Comparison of ENCODE assay signal across 2 cellular contexts in the genomic region with DNA sequence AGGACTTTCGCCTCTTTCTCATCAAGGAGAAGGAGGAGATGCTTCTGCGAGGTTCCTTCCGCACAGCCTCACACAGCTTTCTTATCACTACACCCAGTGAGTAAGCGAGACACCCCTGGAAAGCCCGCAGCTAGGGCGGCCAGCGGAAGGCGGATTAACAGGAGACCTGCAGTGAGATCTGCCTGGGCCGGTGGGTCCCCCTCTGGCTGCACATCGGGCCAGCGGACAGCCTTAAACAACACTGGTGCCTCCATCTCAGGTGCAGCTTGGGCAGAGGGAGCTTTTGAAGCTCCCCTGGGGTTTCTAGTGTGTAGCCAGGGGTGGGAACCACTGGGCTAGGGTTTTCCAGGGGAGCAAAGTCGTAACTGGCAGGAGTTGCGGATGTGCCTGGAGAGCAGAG.
TF ChIP-seq lines count a peak whose summit lies in the region.

No MANE protein-coding gene starts in this region.

TF ChIP-seq in HEK293, 187 proteins besides CTCF, POLR2A, EP300 and RAD21:
- TF ChIP-seq MYNN (tag by site-specific recombination; IDR thresholded peaks at IDR 0.05; ENCODE audit: borderline replicate concordance) (no peak), ZIC2 (tag by site-specific recombination; IDR thresholded peaks at IDR 0.05) (peak; percentile 76)

TF ChIP-seq in K562, 482 proteins besides CTCF, POLR2A, EP300 and RAD21:
- no peak for TF ChIP-seq DACH1 (IDR thresholded peaks at IDR 0.05; ENCODE audit: partially characterized antibody)
- TF ChIP-seq, protein P1, sequence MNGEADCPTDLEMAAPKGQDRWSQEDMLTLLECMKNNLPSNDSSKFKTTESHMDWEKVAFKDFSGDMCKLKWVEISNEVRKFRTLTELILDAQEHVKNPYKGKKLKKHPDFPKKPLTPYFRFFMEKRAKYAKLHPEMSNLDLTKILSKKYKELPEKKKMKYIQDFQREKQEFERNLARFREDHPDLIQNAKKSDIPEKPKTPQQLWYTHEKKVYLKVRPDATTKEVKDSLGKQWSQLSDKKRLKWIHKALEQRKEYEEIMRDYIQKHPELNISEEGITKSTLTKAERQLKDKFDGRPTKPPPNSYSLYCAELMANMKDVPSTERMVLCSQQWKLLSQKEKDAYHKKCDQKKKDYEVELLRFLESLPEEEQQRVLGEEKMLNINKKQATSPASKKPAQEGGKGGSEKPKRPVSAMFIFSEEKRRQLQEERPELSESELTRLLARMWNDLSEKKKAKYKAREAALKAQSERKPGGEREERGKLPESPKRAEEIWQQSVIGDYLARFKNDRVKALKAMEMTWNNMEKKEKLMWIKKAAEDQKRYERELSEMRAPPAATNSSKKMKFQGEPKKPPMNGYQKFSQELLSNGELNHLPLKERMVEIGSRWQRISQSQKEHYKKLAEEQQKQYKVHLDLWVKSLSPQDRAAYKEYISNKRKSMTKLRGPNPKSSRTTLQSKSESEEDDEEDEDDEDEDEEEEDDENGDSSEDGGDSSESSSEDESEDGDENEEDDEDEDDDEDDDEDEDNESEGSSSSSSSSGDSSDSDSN (IDR thresholded peaks at IDR 0.05; ENCODE audit: borderline replicate concordance in 1 of 2, low read depth in 2 of 2, low read length in 2 of 2) = peak; percentile 33 to 87; a peak in 3 of 4 replicates
- 0 out of 2 replicates have a peak, but pooled peaks have one; percentile 14 for TF ChIP-seq ARID1B (IDR thresholded peaks at IDR 0.05)
- TF ChIP-seq, protein P2, sequence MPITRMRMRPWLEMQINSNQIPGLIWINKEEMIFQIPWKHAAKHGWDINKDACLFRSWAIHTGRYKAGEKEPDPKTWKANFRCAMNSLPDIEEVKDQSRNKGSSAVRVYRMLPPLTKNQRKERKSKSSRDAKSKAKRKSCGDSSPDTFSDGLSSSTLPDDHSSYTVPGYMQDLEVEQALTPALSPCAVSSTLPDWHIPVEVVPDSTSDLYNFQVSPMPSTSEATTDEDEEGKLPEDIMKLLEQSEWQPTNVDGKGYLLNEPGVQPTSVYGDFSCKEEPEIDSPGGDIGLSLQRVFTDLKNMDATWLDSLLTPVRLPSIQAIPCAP (CRISPR knock-in tag; IDR thresholded peaks at IDR 0.05; ENCODE audit: borderline replicate concordance) = no peak
- TF ChIP-seq HNRNPLL (IDR thresholded peaks at IDR 0.05; ENCODE audit: low read depth, low read length, poor library complexity, severe bottlenecking) = peak; percentile 22
- TF ChIP-seq CBFA2T3 (IDR thresholded peaks at IDR 0.05) = peak; percentile 28
- peak; percentile 16; the same call in 1 of the 2 replicates for TF ChIP-seq NFE2 (IDR thresholded peaks at IDR 0.05; ENCODE audit: low read depth)
- 0 out of 2 replicates have a peak, but pooled peaks have one; percentile 20 for TF ChIP-seq JUND (IDR thresholded peaks at IDR 0.05; ENCODE audit: borderline replicate concordance, low read depth, low read length)
- no peak; the same call in 2 of the 3 replicates for TF ChIP-seq JUND (tag; IDR thresholded peaks at IDR 0.05; ENCODE audit: borderline replicate concordance, low read depth, low read length)
- TF ChIP-seq RCOR1 (IDR thresholded peaks at IDR 0.05; ENCODE audit: borderline replicate concordance in 1 of 2, low read depth in 2 of 2, low read length in 2 of 2) = peak in 1 of 2 experiments; percentile 5; a peak in 1 of 4 replicates
- 0 out of 2 replicates have a peak, but pooled peaks have one; percentile 18 for TF ChIP-seq DPF2 (IDR thresholded peaks at IDR 0.05)
